In the genomic region with DNA sequence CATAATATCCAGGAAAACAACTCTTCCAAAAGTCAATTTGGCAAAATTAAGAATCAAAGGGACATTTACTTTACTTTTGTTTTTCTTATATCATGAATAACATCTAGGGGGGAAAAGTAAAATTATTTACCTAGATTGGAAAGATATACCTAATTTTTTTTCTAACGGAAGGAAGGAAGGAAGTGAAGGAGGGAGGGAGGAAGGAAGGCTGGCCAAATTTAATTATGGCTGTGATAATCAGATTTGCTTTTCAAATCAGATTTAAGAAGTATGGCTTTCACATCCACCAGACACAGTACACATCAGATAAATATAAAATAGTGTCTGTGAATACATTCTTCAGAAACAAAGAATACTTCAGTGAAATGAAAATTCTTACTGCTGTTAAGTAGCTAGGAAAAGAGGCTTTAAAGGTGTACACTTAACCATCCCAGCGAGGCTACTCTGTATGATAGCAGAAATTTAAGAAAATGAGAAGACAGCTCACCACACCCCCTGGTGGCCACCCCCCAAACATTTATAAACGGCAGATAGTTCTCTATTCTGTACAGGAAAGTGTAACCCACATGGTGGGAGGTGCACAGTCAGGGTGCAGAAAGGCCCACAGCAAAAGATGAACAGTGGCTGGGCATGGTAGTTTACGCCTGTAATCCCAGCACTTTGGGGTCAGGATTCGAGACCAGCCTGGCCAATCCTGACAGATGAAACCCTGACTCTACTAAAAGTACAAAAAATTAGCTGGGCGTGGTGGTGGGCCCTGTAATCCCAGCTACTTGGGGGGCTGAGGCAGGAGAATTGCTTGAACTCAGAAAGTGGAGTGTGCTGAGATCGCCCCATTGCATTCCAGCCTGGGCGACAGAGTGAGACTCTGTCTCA, we compare ENCODE assay signal across 8 cellular contexts.
DNase-seq lines count a peak whose midpoint lies in the region; ATAC-seq and TF ChIP-seq lines count a peak whose summit lies in the region.

No MANE protein-coding gene starts in this region.

- POLR2A ChIA-PET in activated naive CD8-positive, alpha-beta T cell treated with anti-CD3 and anti-CD28 coated beads, Interleukin-2, amount 10 ng/mL, durations not matched to agents 7 days and 5 days (lab: Charles Lee) = interaction anchor here (0.6 to 2.0 kb wide), 4 partner anchors 18 to 365 kb away, joined by 3 to 13 read pairs (median 4); no protein-coding TSS in a partner anchor

- ATAC-seq in activated naive CD8-positive, alpha-beta T cell treated with anti-CD3 and anti-CD28 coated beads, Interleukin-2, amount 10 ng/mL, durations not matched to agents 7 days and 5 days (ENCODE audit: low read depth) = peak; percentile 99
- no peak for ATAC-seq in GM21515 (IDR thresholded peaks at IDR 0.05; ENCODE audit: unreplicated experiment)

- H3K79me2 ChIP-seq in MM.1S (ENCODE audit: low read length) = no peaks in the 10 kb centered on the region

- no peaks in the 10 kb centered on the region for H3F3A ChIP-seq in MM.1S (ENCODE audit: insufficient read depth, low read length)

- no peak overlapping the region for H3K4me2 ChIP-seq in MM.1S (ENCODE audit: low read depth, low read length)

- H3K27me3 ChIP-seq in MM.1S (replicated peaks; ENCODE audit: insufficient read depth, low read length) = no peaks in the 10 kb centered on the region

- peak; percentile 74 for TF ChIP-seq CTCF in MM.1S (IDR thresholded peaks at IDR 0.05; ENCODE audit: low read length)

- H3K36me3 Mint-ChIP-seq in activated naive CD8-positive, alpha-beta T cell treated with anti-CD3 and anti-CD28 coated beads, Interleukin-2, amount 10 ng/mL, durations not matched to agents 7 days and 5 days = peaks cover 12% of the 10 kb centered on the region

- H3K4me1 Mint-ChIP-seq in activated naive CD8-positive, alpha-beta T cell treated with anti-CD3 and anti-CD28 coated beads, Interleukin-2, amount 10 ng/mL, durations not matched to agents 7 days and 5 days = peaks cover 6% of the 10 kb centered on the region

- no peaks in the 10 kb centered on the region for H3K36me3 ChIP-seq in MM.1S (replicated peaks; ENCODE audit: insufficient read depth, low read length)

- no peaks in the 10 kb centered on the region for H3K27me3 Mint-ChIP-seq in activated naive CD8-positive, alpha-beta T cell treated with anti-CD3 and anti-CD28 coated beads, Interleukin-2, amount 10 ng/mL, durations not matched to agents 7 days and 5 days

- no peaks in the 10 kb centered on the region for H3K9me3 ChIP-seq in MM.1S (replicated peaks; ENCODE audit: insufficient read depth, low read length)

- DNase-seq in NCI-H510A treated with DMSO at 0.1 percent for 48 hours (lab: John Stamatoyannopoulos, UW) = peak; percentile 49
- DNase-seq in NCI-H510A (lab: John Stamatoyannopoulos, UW) = no peak
- DNase-seq in MM.1S = peak; percentile 59
- peak; percentile 47 for DNase-seq in SW480 (ENCODE audit: low spot score)
- DNase-seq in activated naive CD8-positive, alpha-beta T cell treated with anti-CD3 and anti-CD28 coated beads, Interleukin-2, amount 10 ng/mL, durations not matched to agents 7 days and 5 days = peak; percentile 80
- DNase-seq in cardiac septum (ENCODE audit: low spot score) = peak; percentile 86
- DNase-seq in retina = peak; percentile 49

- intact Hi-C loops in cardiac septum (cut with DNase I) = loop anchor here (1.0 to 5.0 kb wide), 2 partner anchors 140 to 162 kb away; no protein-coding TSS in a partner anchor

- no peaks in the 10 kb centered on the region for H4K20me1 ChIP-seq in MM.1S (ENCODE audit: insufficient read depth, low read length)

- H3K27ac ChIP-seq in MM.1S (ENCODE audit: low read length) = no peak overlapping the region

- H3K4me3 Mint-ChIP-seq in activated naive CD8-positive, alpha-beta T cell treated with anti-CD3 and anti-CD28 coated beads, Interleukin-2, amount 10 ng/mL, durations not matched to agents 7 days and 5 days = no peak overlapping the region

- H3K4me3 ChIP-seq in MM.1S (ENCODE audit: low read length) = no peak overlapping the region

- no peak overlapping the region for H2AFZ ChIP-seq in MM.1S (ENCODE audit: low read length)

- no peaks in the 10 kb centered on the region for H3K9me3 Mint-ChIP-seq in activated naive CD8-positive, alpha-beta T cell treated with anti-CD3 and anti-CD28 coated beads, Interleukin-2, amount 10 ng/mL, durations not matched to agents 7 days and 5 days

- H3K9ac ChIP-seq in MM.1S (ENCODE audit: low read length) = no peak overlapping the region

- H3K27ac Mint-ChIP-seq in activated naive CD8-positive, alpha-beta T cell treated with anti-CD3 and anti-CD28 coated beads, Interleukin-2, amount 10 ng/mL, durations not matched to agents 7 days and 5 days = peak overlapping the region; percentile 21

- H3K9me2 ChIP-seq in MM.1S (replicated peaks; ENCODE audit: insufficient read depth, low read length) = no peaks in the 10 kb centered on the region

- no peaks in the 10 kb centered on the region for H3K4me1 ChIP-seq in MM.1S (ENCODE audit: low read length)
